In the genomic region with DNA sequence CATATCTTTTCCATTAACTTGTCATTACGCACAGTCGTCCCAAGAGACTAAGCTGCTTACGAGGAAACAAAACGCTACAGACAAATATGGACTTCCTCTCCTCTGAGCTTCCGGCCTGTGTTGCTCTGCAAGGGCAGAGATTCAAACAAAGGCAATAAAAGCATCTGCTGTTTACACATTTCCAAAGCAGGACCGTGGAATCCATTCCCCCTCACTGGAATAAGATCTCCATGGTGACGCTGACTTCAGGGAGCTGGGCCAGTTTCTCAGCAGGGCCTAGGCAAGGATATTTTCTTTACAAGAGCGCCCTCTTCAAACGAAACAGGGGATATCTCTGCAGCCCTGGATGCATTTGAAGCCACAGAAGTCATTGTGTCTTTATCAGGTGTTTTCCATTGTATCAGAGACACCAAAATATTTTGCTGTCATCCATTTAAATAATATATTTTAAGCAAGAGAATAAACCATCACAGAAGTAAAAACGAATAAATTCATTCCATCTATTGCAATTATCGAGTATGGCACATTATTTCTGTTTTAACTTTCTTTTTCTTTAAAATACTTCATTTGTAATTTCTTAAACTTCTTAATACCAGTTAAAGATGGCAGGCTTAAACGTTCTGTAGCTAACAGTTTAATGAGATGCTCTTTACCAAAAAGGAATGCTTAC, we compare ENCODE assay signal across 8 cellular contexts.
A peak's percentile ranks its signal among the peaks of the same experiment; 100 is the strongest.
DNase-seq lines count a peak whose midpoint lies in the region; ATAC-seq and TF ChIP-seq lines count a peak whose summit lies in the region.

No MANE protein-coding gene starts in this region.

- no peaks in the 10 kb centered on the region for H3K27me3 ChIP-seq in BLaER1

- H3K4me1 ChIP-seq in BLaER1 = peaks cover 10% of the 10 kb centered on the region

- H3K4me3 ChIP-seq in BLaER1 (no peak overlapping the region; the same call in 1 of the 2 replicates), cardiac fibroblast (replicated peaks in 1 of 2; ENCODE audit: low read depth in 2 of 2, low read length in 2 of 2) (peak overlapping the region in 1 of 2 donors; percentile 16)

- no peaks in the 10 kb centered on the region for H3K36me3 ChIP-seq in BLaER1

- H3K9me3 ChIP-seq in BLaER1 = no peaks in the 10 kb centered on the region

- H4K20me1 ChIP-seq in BLaER1 = no peaks in the 10 kb centered on the region

- TF ChIP-seq CTCF in cardiac fibroblast (IDR thresholded peaks at IDR 0.05; ENCODE audit: low read depth, low read length) = peak; percentile 74

- peak overlapping the region; percentile 62 for H3K4me2 ChIP-seq in BLaER1

- DNase-seq in NCI-H510A (lab: John Stamatoyannopoulos, UW) = peak; percentile 79
- peak; percentile 96 to 98 for DNase-seq in cardiac fibroblast (ENCODE audit: low read depth in 2 of 2)
- peak; percentile 87 for DNase-seq in islet precursor cell
- DNase-seq in stromal cell of bone marrow (ENCODE audit: low read depth) = peak; percentile 83

- no peak overlapping the region for H3K27ac ChIP-seq in BLaER1

- peak; percentile 70 for ATAC-seq in HG02610 (IDR thresholded peaks at IDR 0.05; ENCODE audit: unreplicated experiment)
- no peak for ATAC-seq in GM21619 (IDR thresholded peaks at IDR 0.05; ENCODE audit: unreplicated experiment)
- ATAC-seq in HG03159 (IDR thresholded peaks at IDR 0.05; ENCODE audit: unreplicated experiment) = no peak

- H3K9ac ChIP-seq in BLaER1 = no peak overlapping the region; the same call in 1 of the 2 replicates
